In genomic region chr4:40544216-40544615, GRCh38 we compare ENCODE assay signal across 22 cellular contexts.
"Had no signal": no experiment of that assay in that cellular context is flagged by ENCODE, and none has a peak within 500 bp of the region (broad histone marks: within the 10 kb centered on the region; RNA-seq: fewer than 3 reads in every experiment).

No MANE protein-coding gene starts in this region.

- FAIRE-seq: colon, pancreas had no signal

- H3K9me3 Mint-ChIP-seq: naive thymus-derived CD8-positive, alpha-beta T cell; neural progenitor cell; stimulated activated effector memory CD8-positive, alpha-beta T cell treated with anti-CD3 and anti-CD28 coated beads, Interleukin-12 subunit alpha, Interleukin-12 subunit beta, amount 100 ng/mL, for 72 hours had no signal

- H3K27me3 Mint-ChIP-seq: naive thymus-derived CD8-positive, alpha-beta T cell had no signal

- H3K27ac Mint-ChIP-seq: neural progenitor cell; stimulated activated effector memory CD8-positive, alpha-beta T cell treated with anti-CD3 and anti-CD28 coated beads, Interleukin-12 subunit alpha, Interleukin-12 subunit beta, amount 100 ng/mL, for 72 hours had no signal

- DNase-seq: effector CD4-positive, alpha-beta T cell; foreskin melanocyte; heart left ventricle; hippocampal formation; mucosa of descending colon; naive thymus-derived CD8-positive, alpha-beta T cell; nucleus accumbens; pancreas; psoas muscle; retina; right lobe of liver; stimulated activated CD4-positive, alpha-beta T cell treated with anti-CD3 and anti-CD28 coated beads, Interleukin-4, amount 100 ng/mL, for 1 hour; stimulated activated CD8-positive, alpha-beta memory T cell treated with anti-CD3 and anti-CD28 coated beads, Interleukin-4, amount 100 ng/mL, for 48 hours; stimulated activated naive CD8-positive, alpha-beta T cell treated with anti-CD3 and anti-CD28 coated beads, Interleukin-15, Interleukin-2, amounts not matched to agents 100 U/mL and 50 U/mL, for 24 hours; thyroid gland; upper lobe of left lung; uterus had no signal

- H3K36me3 ChIP-seq: neural progenitor cell, pancreas, suprapubic skin, thyroid gland, upper lobe of left lung, uterus had no signal

- H3K4me1 Mint-ChIP-seq: naive thymus-derived CD8-positive, alpha-beta T cell; stimulated activated effector memory CD8-positive, alpha-beta T cell treated with anti-CD3 and anti-CD28 coated beads, Interleukin-12 subunit alpha, Interleukin-12 subunit beta, amount 100 ng/mL, for 72 hours had no signal

- H3K27me3 ChIP-seq: heart left ventricle, neural progenitor cell, pancreas, right lobe of liver, suprapubic skin, thyroid gland, upper lobe of left lung, uterus had no signal

- H3K4me3 Mint-ChIP-seq: naive thymus-derived CD8-positive, alpha-beta T cell; neural progenitor cell; stimulated activated effector memory CD8-positive, alpha-beta T cell treated with anti-CD3 and anti-CD28 coated beads, Interleukin-12 subunit alpha, Interleukin-12 subunit beta, amount 100 ng/mL, for 72 hours had no signal

- H3K27ac ChIP-seq: heart left ventricle, neural progenitor cell, pancreas, psoas muscle, suprapubic skin, upper lobe of left lung, uterus had no signal

- H3K9me3 ChIP-seq: heart left ventricle, mucosa of descending colon, pancreas, psoas muscle, right lobe of liver, suprapubic skin, thyroid gland, upper lobe of left lung, uterus had no signal

- ATAC-seq: heart left ventricle; left lobe of liver; mucosa of descending colon; naive thymus-derived CD8-positive, alpha-beta T cell; pancreas; psoas muscle; right lobe of liver; stimulated activated effector memory CD8-positive, alpha-beta T cell treated with anti-CD3 and anti-CD28 coated beads, Interleukin-12 subunit alpha, Interleukin-12 subunit beta, amount 100 ng/mL, for 72 hours; stimulated activated naive CD8-positive, alpha-beta T cell treated with anti-CD3 and anti-CD28 coated beads, Interleukin-15, Interleukin-2, amounts not matched to agents 100 U/mL and 50 U/mL, for 24 hours had no signal

- H3K9ac ChIP-seq: neural progenitor cell had no signal

- H3K36me3 Mint-ChIP-seq: naive thymus-derived CD8-positive, alpha-beta T cell; neural progenitor cell; stimulated activated effector memory CD8-positive, alpha-beta T cell treated with anti-CD3 and anti-CD28 coated beads, Interleukin-12 subunit alpha, Interleukin-12 subunit beta, amount 100 ng/mL, for 72 hours had no signal

- H3K4me1 ChIP-seq: neural progenitor cell, psoas muscle, suprapubic skin, uterus had no signal

- H3K4me3 ChIP-seq: heart left ventricle, mucosa of descending colon, neural progenitor cell, pancreas, psoas muscle, right lobe of liver, suprapubic skin, thyroid gland, upper lobe of left lung, uterus had no signal
